In genomic region chr17:77404812-77405581, GRCh38 we compare ENCODE assay signal across 9 cellular contexts.
DNase-seq lines count a peak whose midpoint lies in the region; ATAC-seq and TF ChIP-seq lines count a peak whose summit lies in the region.
"Had no signal": no experiment of that assay in that cellular context is flagged by ENCODE, and none has a peak within 500 bp of the region (broad histone marks: within the 10 kb centered on the region; RNA-seq: fewer than 3 reads in every experiment).

No MANE protein-coding gene starts in this region.

- no peaks in the 10 kb centered on the region for H3K9me3 ChIP-seq in KOPT-K1 (ENCODE audit: insufficient read depth, low read length, poor library complexity, severe bottlenecking)
- H3K9me3 ChIP-seq in aorta (ENCODE audit: control insufficient read depth, low read length): no peaks in the 10 kb centered on the region

- no peaks in the 10 kb centered on the region for H3K9me3 Mint-ChIP-seq in activated CD8-positive, alpha-beta T cell treated with anti-CD3 and anti-CD28 coated beads, Interleukin-2, amount 10 ng/mL, durations not matched to agents 7 days and 5 days (ENCODE audit: insufficient read depth)

- ATAC-seq in GM19452 (IDR thresholded peaks at IDR 0.05; ENCODE audit: unreplicated experiment) (peak; percentile 72), aorta (ENCODE audit: low FRiP score) (no peak)
- ATAC-seq in activated CD8-positive, alpha-beta T cell treated with anti-CD3 and anti-CD28 coated beads, Interleukin-2, amount 10 ng/mL, durations not matched to agents 7 days and 5 days: peak; percentile 75

- no peak overlapping the region for H3K4me3 ChIP-seq in AG04449 (ENCODE audit: low read depth, low read length)
- H3K4me3 ChIP-seq in rectal smooth muscle tissue (ENCODE audit: low read length): peak overlapping the region; percentile 52
- no peak overlapping the region for H3K4me3 ChIP-seq in aorta (ENCODE audit: low read length in 2 of 2)

- H3K4me1 ChIP-seq in rectal smooth muscle tissue (ENCODE audit: control insufficient read depth, insufficient read depth, low read length) (peaks cover 66% of the 10 kb centered on the region), aorta (ENCODE audit: control insufficient read depth in 1 of 2, insufficient read depth in 2 of 2, low read length in 2 of 2) (peaks cover 0 to 8% of the 10 kb centered on the region in 2 donors)

- H3K27ac ChIP-seq in KOPT-K1 (ENCODE audit: low read depth, low read length, poor library complexity, severe bottlenecking) (peak overlapping the region; percentile 88), epithelial cell of prostate (peak overlapping the region; percentile 33), rectal smooth muscle tissue (ENCODE audit: low read depth, low read length) (peak overlapping the region; percentile 99), aorta (ENCODE audit: low read depth in 1 of 2, low read length in 2 of 2) (peak overlapping the region; percentile 24 to 28)
- H3K27ac ChIP-seq: C4-2B had no signal

- peaks cover 11% of the 10 kb centered on the region; the same call in 1 of the 2 replicates for H3K36me3 ChIP-seq in KOPT-K1 (ENCODE audit: insufficient read depth, low read length)
- no peaks in the 10 kb centered on the region for H3K36me3 ChIP-seq in rectal smooth muscle tissue (ENCODE audit: control insufficient read depth, insufficient read depth, low read length)
- no peaks in the 10 kb centered on the region for H3K36me3 ChIP-seq in aorta (ENCODE audit: control insufficient read depth in 1 of 2, insufficient read depth in 2 of 2, low read length in 1 of 2)

- intact Hi-C loops in aorta (cut with DNase I): loop anchor here (5.0 kb wide), 2 partner anchors 33 to 73 kb away; no protein-coding TSS in a partner anchor

- H3K4me1 Mint-ChIP-seq in activated CD8-positive, alpha-beta T cell treated with anti-CD3 and anti-CD28 coated beads, Interleukin-2, amount 10 ng/mL, durations not matched to agents 7 days and 5 days (ENCODE audit: low read depth): peaks cover 97% of the 10 kb centered on the region

- H3K27me3 ChIP-seq in rectal smooth muscle tissue (ENCODE audit: control insufficient read depth, insufficient read depth, low read length) (no peaks in the 10 kb centered on the region), aorta (ENCODE audit: control insufficient read depth in 1 of 2, insufficient read depth in 2 of 2, low read length in 1 of 2) (no peaks in the 10 kb centered on the region)

- peak overlapping the region; percentile 92 for H3K4me3 Mint-ChIP-seq in activated CD8-positive, alpha-beta T cell treated with anti-CD3 and anti-CD28 coated beads, Interleukin-2, amount 10 ng/mL, durations not matched to agents 7 days and 5 days

- DNase-seq in AG04449 (ENCODE audit: low read depth, low spot score) (peak; percentile 33), epithelial cell of prostate (ENCODE audit: low read depth, low spot score) (no peak), aorta (peak; percentile 88), SK-N-DZ (ENCODE audit: low spot score) (no peak)
- peak; percentile 94 for DNase-seq in activated CD8-positive, alpha-beta T cell treated with anti-CD3 and anti-CD28 coated beads, Interleukin-2, amount 10 ng/mL, durations not matched to agents 7 days and 5 days

- no peaks in the 10 kb centered on the region for H3K27me3 Mint-ChIP-seq in activated CD8-positive, alpha-beta T cell treated with anti-CD3 and anti-CD28 coated beads, Interleukin-2, amount 10 ng/mL, durations not matched to agents 7 days and 5 days (ENCODE audit: low read depth)

- POLR2A ChIA-PET in AG04449 (lab: Yijun Ruan, JAX): interaction anchor here (0.6 kb wide), 1 partner anchor 314 kb away, joined by 3 read pairs; no protein-coding TSS in a partner anchor
- POLR2A ChIA-PET in activated CD8-positive, alpha-beta T cell treated with anti-CD3 and anti-CD28 coated beads, Interleukin-2, amount 10 ng/mL, durations not matched to agents 7 days and 5 days (lab: Charles Lee): interaction anchor here (0.6 to 2.2 kb wide), 15 partner anchors 13 to 74 kb away, joined by 3 to 9 read pairs (median 4); no protein-coding TSS in a partner anchor

- TF ChIP-seq CTCF in AG04449 (IDR thresholded peaks at IDR 0.05; ENCODE audit: insufficient read depth, low read length, missing control alignments): no peak

- 53 to 60% methylated on average over 20 of the region's 20 CpGs for WGBS in aorta, 2 donors

- peaks cover 78% of the 10 kb centered on the region for H3K36me3 Mint-ChIP-seq in activated CD8-positive, alpha-beta T cell treated with anti-CD3 and anti-CD28 coated beads, Interleukin-2, amount 10 ng/mL, durations not matched to agents 7 days and 5 days (ENCODE audit: low read depth)

- CTCF ChIA-PET in AG04449 (lab: Yijun Ruan, JAX): interaction anchor here (1.1 to 2.6 kb wide), 5 partner anchors 11 to 74 kb away, joined by 3 to 14 read pairs (median 5); no protein-coding TSS in a partner anchor
- CTCF ChIA-PET in activated CD8-positive, alpha-beta T cell treated with anti-CD3 and anti-CD28 coated beads, Interleukin-2, amount 10 ng/mL, durations not matched to agents 7 days and 5 days (lab: Charles Lee): interaction anchor here (0.6 to 8.0 kb wide), 10 partner anchors 11 to 92 kb away, joined by 3 to 149 read pairs (median 6); no protein-coding TSS in a partner anchor

- H3K9ac ChIP-seq in rectal smooth muscle tissue (ENCODE audit: low read length): peak overlapping the region; percentile 11

- H3K27ac Mint-ChIP-seq in activated CD8-positive, alpha-beta T cell treated with anti-CD3 and anti-CD28 coated beads, Interleukin-2, amount 10 ng/mL, durations not matched to agents 7 days and 5 days: peak overlapping the region; percentile 89

Comparison
In these comparisons a context has a peak if more than half of its experiments do, and no peak if none do; other contexts are left out.
1. DNase-seq: peak in AG04449 (single experiment), activated CD8-positive, alpha-beta T cell treated with anti-CD3 and anti-CD28 coated beads, Interleukin-2, amount 10 ng/mL, durations not matched to agents 7 days and 5 days (single experiment) and aorta (2 of 2); none in epithelial cell of prostate (single experiment) and SK-N-DZ (single experiment).
2. H3K27ac ChIP-seq: peak in every context shown above with its lines; median percentile 99 in rectal smooth muscle tissue; 88 in KOPT-K1; 33 in epithelial cell of prostate; 26 in aorta.